ENCODE assay signal across 13 cellular contexts in the genomic region with DNA sequence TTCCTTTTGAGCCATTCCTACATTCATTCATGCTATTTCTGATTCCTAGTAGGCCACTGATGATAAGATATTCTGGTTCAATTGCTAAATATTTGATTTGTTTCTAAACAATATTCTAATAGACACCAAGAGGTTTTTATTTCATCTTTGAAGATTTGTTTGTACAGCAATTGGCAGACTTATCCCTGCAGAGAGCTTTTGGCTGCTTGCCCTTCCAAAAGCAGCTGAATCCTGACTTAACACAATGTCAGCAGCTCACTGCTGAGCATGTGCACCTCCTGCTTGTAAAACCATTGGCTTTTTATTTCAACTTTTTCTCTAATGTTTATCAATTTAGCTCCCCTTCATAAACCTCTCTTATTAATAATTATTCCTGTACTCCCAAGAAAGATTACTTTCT. TPM values are rescaled to one million over a fixed set of nuclear protein-coding genes. Genes with fewer than 3 reads are reported as not detected.
A peak's percentile ranks its signal among the peaks of the same experiment; 100 is the strongest.
DNase-seq lines count a peak whose midpoint lies in the region; ATAC-seq and TF ChIP-seq lines count a peak whose summit lies in the region.
"Had no signal": no experiment of that assay in that cellular context is flagged by ENCODE, and none has a peak within 500 bp of the region (broad histone marks: within the 10 kb centered on the region; RNA-seq: fewer than 3 reads in every experiment).

No MANE protein-coding gene starts in this region.

- no peaks in the 10 kb centered on the region for H3K4me1 Mint-ChIP-seq in MCF 10A (ENCODE audit: insufficient read depth, unreplicated experiment)
- H3K4me1 Mint-ChIP-seq in activated CD4-positive, alpha-beta T cell treated with anti-CD3 and anti-CD28 coated beads, Interleukin-2, amount 10 ng/mL, durations not matched to agents 7 days and 5 days: no peaks in the 10 kb centered on the region

- H3K4me3 Mint-ChIP-seq in MCF 10A (ENCODE audit: unreplicated experiment): no peak overlapping the region
- H3K4me3 Mint-ChIP-seq in activated CD4-positive, alpha-beta T cell treated with anti-CD3 and anti-CD28 coated beads, Interleukin-2, amount 10 ng/mL, durations not matched to agents 7 days and 5 days: no peak overlapping the region

- no peaks in the 10 kb centered on the region for H3K9me3 Mint-ChIP-seq in MCF 10A (ENCODE audit: unreplicated experiment)
- no peaks in the 10 kb centered on the region for H3K9me3 Mint-ChIP-seq in activated CD4-positive, alpha-beta T cell treated with anti-CD3 and anti-CD28 coated beads, Interleukin-2, amount 10 ng/mL, durations not matched to agents 7 days and 5 days

- no peaks in the 10 kb centered on the region for H3K27me3 Mint-ChIP-seq in MCF 10A (ENCODE audit: insufficient read depth, unreplicated experiment)
- H3K27me3 Mint-ChIP-seq in activated CD4-positive, alpha-beta T cell treated with anti-CD3 and anti-CD28 coated beads, Interleukin-2, amount 10 ng/mL, durations not matched to agents 7 days and 5 days: peaks cover 2% of the 10 kb centered on the region

- no peak for TF ChIP-seq POLR2A in heart left ventricle (IDR thresholded peaks at IDR 0.05)

- H3K9me3 ChIP-seq in mammary epithelial cell (replicated peaks; ENCODE audit: insufficient read depth, low read length) (no peaks in the 10 kb centered on the region), heart left ventricle (no peaks in the 10 kb centered on the region)
- H3K9me3 ChIP-seq: suprapubic skin had no signal

- ATAC-seq in heart left ventricle: no peak
- no peak for ATAC-seq in HG03432 (IDR thresholded peaks at IDR 0.05; ENCODE audit: unreplicated experiment)

- CTCF ChIA-PET in MCF 10A (lab: Yijun Ruan, JAX) (interaction anchor here (1.0 to 1.1 kb wide), 2 partner anchors 13 to 20 kb away, joined by 3 to 5 read pairs; no protein-coding TSS in a partner anchor), mammary epithelial cell (lab: Charles Lee; ENCODE audit: low non-redundant PET) (no interaction called here)
- CTCF ChIA-PET in activated CD4-positive, alpha-beta T cell treated with anti-CD3 and anti-CD28 coated beads, Interleukin-2, amount 10 ng/mL, durations not matched to agents 7 days and 5 days (lab: Charles Lee): no interaction called here

- peak; percentile 22 for DNase-seq in MCF 10A (ENCODE audit: unreplicated experiment)
- no peak for DNase-seq in mammary epithelial cell
- DNase-seq in OCI-M1 (lab: John Stamatoyannopoulos, UW): peak; percentile 43
- peak in 4 of 5 donors; percentile 14 to 40 (median 27) for DNase-seq in heart left ventricle
- DNase-seq in superior temporal gyrus (ENCODE audit: extremely low spot score): peak; percentile 56
- DNase-seq in activated CD4-positive, alpha-beta T cell treated with anti-CD3 and anti-CD28 coated beads, Interleukin-2, amount 10 ng/mL, durations not matched to agents 7 days and 5 days: no peak
- DNase-seq in AG20443 (ENCODE audit: low spot score): no peak
- DNase-seq: activated T-cell treated with anti-CD3 and anti-CD28 coated beads for 4 hours, left cardiac atrium had no signal

- in situ Hi-C loops in mammary epithelial cell (cut with MboI; ENCODE audit: low sequenced_read_pairs in 2 of 2): no loop called here

- POLR2A ChIA-PET in MCF 10A (lab: Yijun Ruan, JAX): interaction anchor here (0.9 kb wide), 1 partner anchor 24 kb away, joined by 3 read pairs; no protein-coding TSS in a partner anchor
- POLR2A ChIA-PET in activated CD4-positive, alpha-beta T cell treated with anti-CD3 and anti-CD28 coated beads, Interleukin-2, amount 10 ng/mL, durations not matched to agents 7 days and 5 days (lab: Charles Lee): no interaction called here

- no peaks in the 10 kb centered on the region for H3K4me1 ChIP-seq in mammary epithelial cell (ENCODE audit: insufficient read depth, low read length)
- H3K4me1 ChIP-seq in heart left ventricle: peaks cover 0 to 5% (median 0%) of the 10 kb centered on the region in 12 donors

- TF ChIP-seq CTCF in MCF 10A (IDR thresholded peaks at IDR 0.05; ENCODE audit: unreplicated experiment) (no peak), mammary epithelial cell (conservative IDR thresholded peaks at IDR 0.05 in 1 of 2, IDR thresholded peaks at IDR 0.05 in 1 of 2; ENCODE audit: extremely low read depth in 1 of 2, insufficient read depth in 1 of 2, low read depth in 1 of 2, low read length in 2 of 2) (no peak), heart left ventricle (IDR thresholded peaks at IDR 0.05) (no peak)

- H3K4me3 ChIP-seq in mammary epithelial cell (replicated peaks in 1 of 3; ENCODE audit: insufficient read depth in 1 of 3, low read depth in 2 of 3, low read length in 3 of 3) (no peak overlapping the region), heart left ventricle (no peak overlapping the region)
- H3K4me3 ChIP-seq: suprapubic skin had no signal

- H3K27ac ChIP-seq in mammary epithelial cell (ENCODE audit: insufficient read depth, low read depth, low read length) (no peak overlapping the region), heart left ventricle (no peak overlapping the region)
- H3K27ac ChIP-seq: suprapubic skin had no signal

- no peak overlapping the region for H3K9ac ChIP-seq in mammary epithelial cell (ENCODE audit: insufficient read depth, low read length)

- no TSS peak for BruUV-seq in MCF 10A (replicated peaks; lab: Mats Ljungman, UMichigan)
- BruUV-seq in mammary epithelial cell (replicated peaks; lab: Mats Ljungman, UMichigan): no TSS peak

- no peak overlapping the region for H3K4me2 ChIP-seq in mammary epithelial cell (ENCODE audit: insufficient read depth, low read depth, low read length)

- no peaks in the 10 kb centered on the region for H3K27me3 ChIP-seq in mammary epithelial cell (ENCODE audit: insufficient read depth, low read length)
- no peaks in the 10 kb centered on the region for H3K27me3 ChIP-seq in heart left ventricle
- H3K27me3 ChIP-seq: suprapubic skin had no signal

- intact Hi-C loops in MCF 10A (cut with micrococcal nuclease): no loop called here
- intact Hi-C loops in mammary epithelial cell (cut with micrococcal nuclease): no loop called here
- intact Hi-C loops in heart left ventricle (cut with DNase I): no loop called here

- H3K36me3 ChIP-seq in mammary epithelial cell (ENCODE audit: insufficient read depth, low read length): no peaks in the 10 kb centered on the region
- no peaks in the 10 kb centered on the region for H3K36me3 ChIP-seq in heart left ventricle
- H3K36me3 ChIP-seq: suprapubic skin had no signal

- no peaks in the 10 kb centered on the region for H4K20me1 ChIP-seq in mammary epithelial cell (ENCODE audit: insufficient read depth, low read length)

- no peaks in the 10 kb centered on the region for H3K36me3 Mint-ChIP-seq in MCF 10A (ENCODE audit: insufficient read depth, unreplicated experiment)
- no peaks in the 10 kb centered on the region for H3K36me3 Mint-ChIP-seq in activated CD4-positive, alpha-beta T cell treated with anti-CD3 and anti-CD28 coated beads, Interleukin-2, amount 10 ng/mL, durations not matched to agents 7 days and 5 days (ENCODE audit: low read depth)

- dilution Hi-C loops in mammary epithelial cell (cut with HindIII; ENCODE audit: low sequenced_read_pairs): no loop called here

- no peak overlapping the region for H2AFZ ChIP-seq in mammary epithelial cell (ENCODE audit: low read depth, low read length)

- H3K27ac Mint-ChIP-seq in MCF 10A (ENCODE audit: low read depth, unreplicated experiment): no peak overlapping the region
- H3K27ac Mint-ChIP-seq in activated CD4-positive, alpha-beta T cell treated with anti-CD3 and anti-CD28 coated beads, Interleukin-2, amount 10 ng/mL, durations not matched to agents 7 days and 5 days: no peak overlapping the region

- no peaks in the 10 kb centered on the region for H3K79me2 ChIP-seq in mammary epithelial cell (ENCODE audit: insufficient read depth, low read length)

RNA-seq across cellular contexts. Expression of gene MMRN1, which starts 45.3 kb away (rescaled TPM):
- total RNA-seq in MCF 10A (2022) (not detected in 2 replicates), mammary epithelial cell (under 1 TPM in 1 of 2 donors, not detected in 1; under 0.01 TPM), heart left ventricle (1 to 10 TPM in 7 of 9 donors, under 1 TPM in 2; 0.14 to 9.9 (median 1.5) TPM)
- polyA plus RNA-seq in mammary epithelial cell (not detected), heart left ventricle (1 to 10 TPM in 1 of 2 donors, under 1 TPM in 1; 0.80 to 1.6 TPM)
- polyA minus RNA-seq in mammary epithelial cell: not detected
- total RNA-seq in activated CD4-positive, alpha-beta T cell treated with anti-CD3 and anti-CD28 coated beads, Interleukin-2, amount 10 ng/mL, durations not matched to agents 7 days and 5 days: under 1 TPM; 0.40 to 0.52 TPM
- total RNA-seq: osteocyte had no signal
- polyA plus RNA-seq: AG04450 had no signal

Comparison
In these comparisons a context has a peak if more than half of its experiments do, and no peak if none do; other contexts are left out.
1. DNase-seq: peak in MCF 10A (single experiment), OCI-M1 (single experiment), heart left ventricle (4 of 5) and superior temporal gyrus (single experiment); none in mammary epithelial cell (single experiment), activated CD4-positive, alpha-beta T cell treated with anti-CD3 and anti-CD28 coated beads, Interleukin-2, amount 10 ng/mL, durations not matched to agents 7 days and 5 days (single experiment) and AG20443 (single experiment).